In genomic region chr20:53863925-53864641, GRCh38 we compare ENCODE assay signal across 8 cellular contexts.
A peak's percentile ranks its signal among the peaks of the same experiment; 100 is the strongest.
DNase-seq lines count a peak whose midpoint lies in the region; ATAC-seq and TF ChIP-seq lines count a peak whose summit lies in the region.
"Not testable (repeated sequence)": the region's sequence is repeated elsewhere in the genome, so short reads cannot be mapped to it uniquely, and the experiment has no call there.

No MANE protein-coding gene starts in this region.

- H3K4ac ChIP-seq in mesendoderm (ENCODE audit: low read depth, low read length) = not testable (repeated sequence)

- H3K56ac ChIP-seq in mesendoderm (ENCODE audit: low read length) = peak overlapping the region; percentile 15

- not testable (repeated sequence) for TF ChIP-seq POLR2A in HCT116 (IDR thresholded peaks at IDR 0.05; ENCODE audit: borderline replicate concordance, extremely low read depth, insufficient read depth, insufficient read length)

- H3K4me3 Mint-ChIP-seq in activated T-helper 17 cell treated with anti-CD3 and anti-CD28 coated beads, Interleukin-2, amount 50 U/mL, for 72 hours = peak overlapping the region; percentile 34

- not testable (repeated sequence) for H3K23ac ChIP-seq in mesendoderm (ENCODE audit: low read length)

- not testable (repeated sequence) for ATAC-seq in HCT116; activated T-helper 17 cell treated with anti-CD3 and anti-CD28 coated beads, Interleukin-2, amount 50 U/mL, for 72 hours (replicated peaks)

- H3K27ac Mint-ChIP-seq in activated T-helper 17 cell treated with anti-CD3 and anti-CD28 coated beads, Interleukin-2, amount 50 U/mL, for 72 hours = peak overlapping the region; percentile 48

- not testable (repeated sequence) for H4K8ac ChIP-seq in mesendoderm (ENCODE audit: low read depth, low read length)

- H3F3A ChIP-seq in PC-9 (ENCODE audit: insufficient read depth, low read depth) = peaks cover 43% of the 10 kb centered on the region
- peaks cover 18% of the 10 kb centered on the region for H3F3A ChIP-seq in smooth muscle cell (ENCODE audit: low read depth)

- TF ChIP-seq CTCF in AG04450 (IDR thresholded peaks at IDR 0.05; ENCODE audit: low read depth, low read length); HCT116 (IDR thresholded peaks at IDR 0.05 in 2 of 3, conservative IDR thresholded peaks at IDR 0.05 in 1 of 3; ENCODE audit: borderline replicate concordance in 1 of 3, insufficient read depth in 1 of 3, low read depth in 2 of 3, low read length in 2 of 3); PC-9 (conservative IDR thresholded peaks at IDR 0.05); smooth muscle cell (IDR thresholded peaks at IDR 0.05; ENCODE audit: borderline replicate concordance, insufficient read depth, poor library complexity, severe bottlenecking): not testable (repeated sequence)

- H2AFZ ChIP-seq in HCT116 (ENCODE audit: low read depth, low read length, poor library complexity, severe bottlenecking) = peak overlapping the region; percentile 35
- not testable (repeated sequence) for H2AFZ ChIP-seq in PC-9; smooth muscle cell (ENCODE audit: low read depth)

- BruUV-seq in HCT116 (replicated peaks; lab: Mats Ljungman, UMichigan); PC-9 (replicated peaks; lab: Mats Ljungman, UMichigan): not testable (repeated sequence)

- H3K9me3 Mint-ChIP-seq in activated T-helper 17 cell treated with anti-CD3 and anti-CD28 coated beads, Interleukin-2, amount 50 U/mL, for 72 hours = not testable (repeated sequence)

- H2BK120ac ChIP-seq in mesendoderm (ENCODE audit: low read depth, low read length) = not testable (repeated sequence)

- not testable (repeated sequence) for H3K27me3 Mint-ChIP-seq in activated T-helper 17 cell treated with anti-CD3 and anti-CD28 coated beads, Interleukin-2, amount 50 U/mL, for 72 hours

- POLR2A ChIA-PET in AG04450 (lab: Yijun Ruan, JAX) = interaction anchor here (0.7 to 1.9 kb wide), 7 partner anchors 17 to 270 kb away, joined by 3 to 10 read pairs (median 4); partner anchors contain the start of gene ZNF217
- POLR2A ChIA-PET in HCT116 (lab: Charles Lee); PC-9 (lab: Charles Lee; ENCODE audit: unreplicated experiment): not testable (repeated sequence)

- WGBS in mesendoderm (ENCODE audit: extremely low coverage, insufficient coverage, low lambda C conversion rate) = no CpG with 5 or more reads among the region's 10 CpGs
- WGBS in smooth muscle cell (ENCODE audit: low lambda C conversion rate) = 37% methylated on average over 10 of the region's 10 CpGs

- not testable (repeated sequence) for H3K79me1 ChIP-seq in mesendoderm (ENCODE audit: low read length)

- not testable (repeated sequence) for H3K4me2 ChIP-seq in HCT116 (ENCODE audit: low read length); mesendoderm (ENCODE audit: low read length); smooth muscle cell
- H3K4me2 ChIP-seq in PC-9 = peak overlapping the region; percentile 97

- CTCF ChIA-PET in AG04450 (lab: Charles Lee) = interaction anchor here (1.1 to 4.5 kb wide), 4 partner anchors 52 to 285 kb away, joined by 4 to 28 read pairs (median 8); no protein-coding TSS in a partner anchor
- CTCF ChIA-PET in HCT116 (lab: Charles Lee); PC-9 (lab: Charles Lee): not testable (repeated sequence)

- intact Hi-C loops in HCT116 (cut with micrococcal nuclease); PC-9 (cut with micrococcal nuclease; ENCODE audit: unreplicated experiment): not testable (repeated sequence)

- RAD21 ChIA-PET in HCT116 (lab: Charles Lee; ENCODE audit: low non-redundant PET in 1 of 2, low total read pairs in 2 of 2, uncharacterized antibody in 2 of 2, unreplicated experiment in 2 of 2) = not testable (repeated sequence)

- H3K4me3 ChIP-seq in AG04450 (ENCODE audit: low read depth, low read length); HCT116 (replicated peaks in 1 of 2; ENCODE audit: low read depth in 1 of 2, low read length in 2 of 2); PC-9; mesendoderm (ENCODE audit: low read length); smooth muscle cell: not testable (repeated sequence)

- H2BK5ac ChIP-seq in mesendoderm (ENCODE audit: low read length) = not testable (repeated sequence)

- H3K9me3 ChIP-seq in AG04450 (ENCODE audit: control insufficient read depth, insufficient read depth, low read length); HCT116 (ENCODE audit: control insufficient read depth in 1 of 2, insufficient read depth in 1 of 2, low read depth in 1 of 2, low read length in 2 of 2); PC-9 (ENCODE audit: insufficient read depth, low read depth); smooth muscle cell (replicated peaks; ENCODE audit: low read depth): not testable (repeated sequence)

- H3K27me3 ChIP-seq in AG04450 (ENCODE audit: control insufficient read depth, insufficient read depth, low read length); HCT116 (ENCODE audit: insufficient read depth, low read length); PC-9 (ENCODE audit: insufficient read depth, low read depth); mesendoderm (ENCODE audit: insufficient read depth, low read length, poor library complexity); smooth muscle cell (ENCODE audit: low read depth): not testable (repeated sequence)

- H4K5ac ChIP-seq in mesendoderm (ENCODE audit: low read length) = not testable (repeated sequence)

- not testable (repeated sequence) for H3K9me2 ChIP-seq in HCT116 (ENCODE audit: insufficient read depth); PC-9 (ENCODE audit: insufficient read depth)

- not testable (repeated sequence) for H3K18ac ChIP-seq in mesendoderm (ENCODE audit: low read length)

- not testable (repeated sequence) for H3K9ac ChIP-seq in HCT116 (ENCODE audit: low read length); mesendoderm (ENCODE audit: low read length); smooth muscle cell (ENCODE audit: low read depth)

- not testable (repeated sequence) for TF ChIP-seq RAD21 in HCT116 (IDR thresholded peaks at IDR 0.05; ENCODE audit: low read depth)

- H4K20me1 ChIP-seq in HCT116 (ENCODE audit: insufficient read depth); PC-9 (ENCODE audit: insufficient read depth); smooth muscle cell (ENCODE audit: low read depth): not testable (repeated sequence)

- peaks cover 40% of the 10 kb centered on the region for H3K4me1 Mint-ChIP-seq in activated T-helper 17 cell treated with anti-CD3 and anti-CD28 coated beads, Interleukin-2, amount 50 U/mL, for 72 hours

- not testable (repeated sequence) for DNase-seq in AG04450 (ENCODE audit: low read depth, low spot score); HCT116 (ENCODE audit: low read depth, low spot score); PC-9; epithelial cell of prostate (ENCODE audit: low read depth, low spot score); mesendoderm; smooth muscle cell (lab: John Stamatoyannopoulos, UW; ENCODE audit: unreplicated experiment)
- peak; percentile 1 for DNase-seq in NCI-H1417 treated with DMSO at 0.1 percent for 48 hours (lab: John Stamatoyannopoulos, UW)

- H2BK15ac ChIP-seq in mesendoderm (replicated peaks; ENCODE audit: low read depth) = not testable (repeated sequence)

- H3K36me3 Mint-ChIP-seq in activated T-helper 17 cell treated with anti-CD3 and anti-CD28 coated beads, Interleukin-2, amount 50 U/mL, for 72 hours (ENCODE audit: low read depth) = not testable (repeated sequence)

- H3K4me1 ChIP-seq in HCT116 (ENCODE audit: control insufficient read depth in 1 of 2, insufficient read depth in 2 of 2, low read length in 2 of 2) (peaks cover 32 to 39% of the 10 kb centered on the region in 2 experiments), PC-9 (replicated peaks; ENCODE audit: insufficient read depth) (peaks cover 45% of the 10 kb centered on the region), smooth muscle cell (ENCODE audit: low read depth) (peaks cover 44% of the 10 kb centered on the region)
- H3K4me1 ChIP-seq in mesendoderm (ENCODE audit: control insufficient read depth, low read depth, low read length) = not testable (repeated sequence)

- H3K27ac ChIP-seq in AG04450 (ENCODE audit: low read depth, low read length) = peak overlapping the region; percentile 21
- not testable (repeated sequence) for H3K27ac ChIP-seq in HCT116 (ENCODE audit: low read depth, low read length); mesendoderm (ENCODE audit: low read depth, low read length)
- peak overlapping the region; percentile 99 for H3K27ac ChIP-seq in PC-9
- peak overlapping the region; percentile 94 for H3K27ac ChIP-seq in epithelial cell of prostate
- peak overlapping the region; percentile 98 for H3K27ac ChIP-seq in smooth muscle cell (ENCODE audit: low read depth)

- not testable (repeated sequence) for H3K79me2 ChIP-seq in HCT116 (ENCODE audit: insufficient read depth, low read length); PC-9 (ENCODE audit: low read depth); mesendoderm (ENCODE audit: control insufficient read depth, insufficient read depth, low read length); smooth muscle cell (ENCODE audit: low read depth)

- H3K36me3 ChIP-seq in HCT116 (ENCODE audit: control insufficient read depth in 1 of 2, insufficient read depth in 2 of 2, low read length in 2 of 2); PC-9 (ENCODE audit: low read depth); mesendoderm (ENCODE audit: control insufficient read depth, insufficient read depth, low read length); smooth muscle cell (ENCODE audit: low read depth): not testable (repeated sequence)

- not testable (repeated sequence) for H2AK5ac ChIP-seq in mesendoderm (ENCODE audit: low read length)
